In the genomic region with DNA sequence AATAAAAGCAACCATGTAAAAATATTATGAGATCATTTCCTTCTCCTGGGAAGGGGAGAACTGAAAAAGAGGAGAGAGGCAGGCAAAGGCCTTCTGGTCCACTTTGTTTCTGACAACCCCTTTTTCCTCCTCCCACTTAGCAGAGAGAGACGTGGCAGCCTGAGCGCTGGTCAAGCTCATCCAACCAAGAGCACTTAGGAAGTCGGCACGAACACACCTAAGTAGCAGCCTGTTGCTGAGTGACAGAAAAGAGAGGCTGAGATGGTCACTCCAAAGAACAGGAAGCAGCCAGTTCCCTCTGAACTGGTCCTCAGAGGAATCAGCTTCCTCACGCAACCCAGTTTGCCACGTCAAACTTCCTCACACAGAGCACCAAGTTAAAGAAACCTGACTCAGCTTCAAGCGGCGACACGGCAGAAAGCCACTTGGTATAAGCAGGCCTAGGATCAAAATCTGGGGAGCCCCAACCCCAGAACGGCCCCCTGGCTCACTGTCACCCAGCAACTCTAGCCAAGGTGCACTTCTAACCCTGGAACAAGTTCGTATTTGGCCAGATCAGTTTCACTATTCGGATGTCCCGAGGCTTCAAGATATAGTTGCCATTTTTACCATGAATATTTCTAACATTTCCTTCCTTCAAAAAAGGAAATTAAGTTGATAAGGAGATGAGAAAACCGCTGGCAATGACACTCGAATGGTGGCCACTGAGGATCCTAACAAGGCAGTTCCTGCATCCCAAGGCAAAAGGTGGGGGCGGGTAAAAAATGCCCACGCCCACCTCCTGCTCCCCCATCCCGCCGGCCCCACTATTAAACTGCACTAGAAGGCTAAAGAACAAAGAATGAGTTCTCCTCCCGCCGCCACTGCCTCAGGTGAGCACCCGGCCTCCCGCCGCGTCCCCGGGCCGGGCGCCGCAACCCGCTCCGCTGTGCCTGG, we compare ENCODE assay signal across 8 cellular contexts. TPM values are rescaled to one million over a fixed set of nuclear protein-coding genes. Genes with fewer than 3 reads are reported as not detected.
DNase-seq lines count a peak whose midpoint lies in the region; ATAC-seq and TF ChIP-seq lines count a peak whose summit lies in the region.

No MANE protein-coding gene starts in this region.

- H3K4me3 ChIP-seq in adrenal gland (peak overlapping the region; percentile 52 to 99 (median 85)), heart left ventricle (peak overlapping the region; percentile 74 to 100 (median 94)), parathyroid adenoma (ENCODE audit: low read depth, low read length) (peak overlapping the region; percentile 71), aorta (ENCODE audit: low read length in 2 of 2) (peak overlapping the region; percentile 75 to 79)

- H3K27ac ChIP-seq in adrenal gland (peak overlapping the region; percentile 74 to 99 (median 95)), heart left ventricle (peak overlapping the region; percentile 79 to 98 (median 93)), parathyroid adenoma (peak overlapping the region; percentile 69), aorta (ENCODE audit: low read depth in 1 of 2, low read length in 2 of 2) (peak overlapping the region; percentile 95 to 96)

- TF ChIP-seq CTCF in adrenal gland (IDR thresholded peaks at IDR 0.05) (no peak), heart left ventricle (IDR thresholded peaks at IDR 0.05) (no peak), parathyroid adenoma (IDR thresholded peaks at IDR 0.05) (no peak)

- peak overlapping the region; percentile 84 for H2AFZ ChIP-seq in parathyroid adenoma

- H3K36me3 ChIP-seq in adrenal gland (replicated peaks in 1 of 2), result peaks cover 0 to 23% of the 10 kb centered on the region in 2 donors
- H3K36me3 ChIP-seq in heart left ventricle, result peaks cover 0 to 40% (median 31%) of the 10 kb centered on the region in 9 donors
- H3K36me3 ChIP-seq in parathyroid adenoma (ENCODE audit: control insufficient read depth, insufficient read depth, low read length), result no peaks in the 10 kb centered on the region
- peaks cover 0 to 6% of the 10 kb centered on the region in 2 donors for H3K36me3 ChIP-seq in aorta (ENCODE audit: control insufficient read depth in 1 of 2, insufficient read depth in 2 of 2, low read length in 1 of 2)

- no peak overlapping the region for H3K9ac ChIP-seq in parathyroid adenoma

- H3K4me1 ChIP-seq in adrenal gland (replicated peaks in 1 of 2) (peaks cover 0 to 31% of the 10 kb centered on the region in 2 donors), heart left ventricle (peaks cover 0 to 49% (median 24%) of the 10 kb centered on the region in 12 donors), parathyroid adenoma (no peaks in the 10 kb centered on the region), aorta (ENCODE audit: control insufficient read depth in 1 of 2, insufficient read depth in 2 of 2, low read length in 2 of 2) (peaks cover 2 to 3% of the 10 kb centered on the region in 2 donors)

- 0% methylated on average over 19 to 31 of the region's 31 CpGs for WGBS in adrenal gland, 4 donors
- WGBS in heart left ventricle, 4 donors, result 0% methylated on average over 29 to 31 of the region's 31 CpGs
- WGBS in aorta, 2 donors, result 0 to 1% methylated on average over 31 of the region's 31 CpGs

- peak; percentile 72 for ATAC-seq in GM21528 (IDR thresholded peaks at IDR 0.05; ENCODE audit: low FRiP score, unreplicated experiment)
- peak; percentile 64 to 85 (median 78) for ATAC-seq in heart left ventricle
- ATAC-seq in aorta (ENCODE audit: low FRiP score), result peak; percentile 84

- peak overlapping the region; percentile 73 for H3K4me2 ChIP-seq in parathyroid adenoma (ENCODE audit: low read length)

- H3K27me3 ChIP-seq in adrenal gland (no peaks in the 10 kb centered on the region), heart left ventricle (no peaks in the 10 kb centered on the region), parathyroid adenoma (ENCODE audit: control insufficient read depth, insufficient read depth, low read length) (no peaks in the 10 kb centered on the region), aorta (ENCODE audit: control insufficient read depth in 1 of 2, insufficient read depth in 2 of 2, low read length in 1 of 2) (no peaks in the 10 kb centered on the region)

- intact Hi-C loops in adrenal gland (cut with DNase I), result no loop called here
- intact Hi-C loops in heart left ventricle (cut with DNase I), result loop anchor here in 5 of 10 donors (5.0 to 10.0 kb wide), 4 partner anchors 50 to 93 kb away; partner anchors contain the start of gene SYNPO2 (in 4 of the 5)
- intact Hi-C loops in aorta (cut with DNase I), result loop anchor here (5.0 kb wide), 1 partner anchor 52 kb away; the partner anchor contains the start of gene SYNPO2 (in 2 of the 2)

- H3K9me3 ChIP-seq in adrenal gland (replicated peaks in 1 of 3), result no peaks in the 10 kb centered on the region
- no peaks in the 10 kb centered on the region for H3K9me3 ChIP-seq in heart left ventricle
- H3K9me3 ChIP-seq in parathyroid adenoma (ENCODE audit: control insufficient read depth, low read length), result no peaks in the 10 kb centered on the region
- no peaks in the 10 kb centered on the region for H3K9me3 ChIP-seq in aorta (ENCODE audit: control insufficient read depth, low read length)

- peak in 1 of 2 donors; percentile 61 for TF ChIP-seq POLR2A in adrenal gland (IDR thresholded peaks at IDR 0.05)
- TF ChIP-seq POLR2A in heart left ventricle (IDR thresholded peaks at IDR 0.05), result peak in 1 of 2 donors; percentile 51

- H3K79me2 ChIP-seq in parathyroid adenoma, result no peaks in the 10 kb centered on the region

- peak; percentile 89 for DNase-seq in EL
- DNase-seq in HuH-7 (ENCODE audit: low spot score), result peak; percentile 22
- peak; percentile 84 for DNase-seq in SKM-1 treated with dmso at 0.1 percent for 144 hours (lab: John Stamatoyannopoulos, UW; ENCODE audit: unreplicated experiment)
- DNase-seq in adrenal gland, result peak; percentile 50 to 84 (median 71)
- DNase-seq in heart left ventricle, result peak; percentile 69 to 74 (median 72)
- DNase-seq in aorta, result peak; percentile 81 to 83

RNA-seq across cellular contexts. Expression of gene SEC24D, which starts 0.7 kb away (rescaled TPM):
- total RNA-seq in adrenal gland (10 to 100 TPM; 25.5 to 76.7 (median 35.3) TPM), heart left ventricle (10 to 100 TPM; 13.3 to 36.4 (median 14.8) TPM), aorta (100 to 1,000 TPM; 126 to 127 TPM)
- polyA plus RNA-seq in adrenal gland (10 to 100 TPM in 1 of 3 donors, 1 to 10 TPM in 2; 5.3 to 93.6 (median 7.2) TPM), heart left ventricle (10 to 100 TPM in 1 of 2 donors, 1 to 10 TPM in 1; 3.1 to 19.0 TPM), aorta (10 to 100 TPM; 25.3 to 30.6 TPM)

RNA-seq across cellular contexts. Expression of gene SYNPO2, which starts 53.4 kb away (rescaled TPM):
- total RNA-seq in adrenal gland (10 to 100 TPM; 15.4 to 49.0 (median 29.9) TPM), heart left ventricle (100 to 1,000 TPM; 151 to 290 (median 247) TPM), aorta (1,000 to 10,000 TPM in 1 of 2 donors, 100 to 1,000 TPM in 1; 393 to 1,531 TPM)
- polyA plus RNA-seq in adrenal gland (10 to 100 TPM in 2 of 3 donors, 1 to 10 TPM in 1; 8.5 to 15.0 (median 12.1) TPM), heart left ventricle (10 to 100 TPM; 31.2 to 72.4 TPM), aorta (100 to 1,000 TPM in 1 of 2 donors, 10 to 100 TPM in 1; 85.9 to 154 TPM)

Comparison
In these comparisons a context has a peak if more than half of its experiments do, and no peak if none do; other contexts are left out.
1. Peak in every context shown above with its lines: DNase-seq, ATAC-seq, H3K4me3 ChIP-seq and H3K27ac ChIP-seq.
2. DNase-seq: peak in every context shown above with its lines; median percentile 89 in EL; 84 in SKM-1 treated with dmso at 0.1 percent for 144 hours; 82 in aorta; 72 in heart left ventricle; 71 in adrenal gland; 22 in HuH-7.
3. intact Hi-C loops: an anchor here in aorta (5.0 kb wide); none called in adrenal gland.